In the genomic region with DNA sequence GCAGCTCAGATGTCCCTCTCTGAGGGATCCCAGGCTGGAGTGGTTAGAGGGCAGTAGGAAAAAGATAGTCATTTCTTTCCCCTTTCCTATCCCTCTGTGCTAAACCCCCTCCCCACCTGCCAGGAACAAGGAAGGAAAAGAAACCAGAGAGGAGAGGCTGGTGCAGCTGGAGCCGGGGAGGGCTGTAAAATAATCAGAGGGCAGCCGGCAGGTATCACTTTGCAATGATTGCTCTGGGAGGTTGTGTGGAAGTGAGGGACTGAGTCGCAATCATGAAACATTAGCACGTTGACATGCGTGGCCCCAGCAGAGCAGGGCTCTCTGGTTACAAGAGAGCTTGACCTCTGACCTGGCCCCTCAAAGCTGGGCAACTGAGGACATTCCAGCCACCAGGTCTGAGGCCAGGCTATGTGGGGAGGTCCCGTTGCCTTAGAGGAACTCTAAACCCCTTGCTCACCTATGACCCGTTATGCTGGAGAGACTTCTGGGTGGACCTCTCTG, we compare ENCODE assay signal across 18 cellular contexts.
DNase-seq lines count a peak whose midpoint lies in the region; ATAC-seq and TF ChIP-seq lines count a peak whose summit lies in the region.
"Had no signal": no experiment of that assay in that cellular context is flagged by ENCODE, and none has a peak within 500 bp of the region (broad histone marks: within the 10 kb centered on the region; RNA-seq: fewer than 3 reads in every experiment).

No MANE protein-coding gene starts in this region.

- H3K18ac ChIP-seq in IMR-90 (ENCODE audit: low read depth, low read length): no peak overlapping the region

- no peak overlapping the region for H2AK9ac ChIP-seq in IMR-90 (replicated peaks; ENCODE audit: low read depth, low read length, poor library complexity)

- H3K79me1 ChIP-seq in IMR-90 (ENCODE audit: low read depth in 1 of 2, low read length in 2 of 2): no peaks in the 10 kb centered on the region

- H3K9me1 ChIP-seq in IMR-90 (ENCODE audit: insufficient read depth, low read length): no peaks in the 10 kb centered on the region

- dilution Hi-C loops in IMR-90 (cut with HindIII; ENCODE audit: low sequenced_read_pairs, unreplicated experiment): no loop called here

- H3K56ac ChIP-seq in IMR-90 (ENCODE audit: extremely low read depth, insufficient read depth, low read length): no peak overlapping the region

- no peak overlapping the region for H4K5ac ChIP-seq in IMR-90 (ENCODE audit: low read depth, low read length)

- intact Hi-C loops in IMR-90 (cut with micrococcal nuclease) (no loop called here), mucosa of descending colon (cut with DNase I, micrococcal nuclease) (no loop called here), upper lobe of right lung (cut with DNase I) (no loop called here), Calu3 (cut with micrococcal nuclease; ENCODE audit: unreplicated experiment) (no loop called here)

- H3K36me3 ChIP-seq in IMR-90 (ENCODE audit: control insufficient read depth, insufficient read depth, low read length) (no peaks in the 10 kb centered on the region), mucosa of descending colon (ENCODE audit: low read depth) (no peaks in the 10 kb centered on the region), upper lobe of right lung (no peaks in the 10 kb centered on the region)
- H3K36me3 ChIP-seq: BLaER1 had no signal

- POLR2A ChIA-PET in IMR-90 (lab: Charles Lee; ENCODE audit: unreplicated experiment): no interaction called here

- H2AFZ ChIP-seq in IMR-90 (replicated peaks; ENCODE audit: low read length, poor library complexity): peak overlapping the region; percentile 19

- no peak overlapping the region; the same call in 1 of the 2 replicates for H2AK5ac ChIP-seq in IMR-90 (ENCODE audit: low read depth, low read length)

- H3K9me3 ChIP-seq in IMR-90 (ENCODE audit: control insufficient read depth, insufficient read depth, low read length) (peaks cover 5% of the 10 kb centered on the region), mucosa of descending colon (no peaks in the 10 kb centered on the region), upper lobe of right lung (no peaks in the 10 kb centered on the region)
- H3K9me3 ChIP-seq: BLaER1 had no signal

- H2BK15ac ChIP-seq in IMR-90 (ENCODE audit: low read depth, low read length): no peak overlapping the region

- no peak overlapping the region for H3K4me2 ChIP-seq in IMR-90 (ENCODE audit: low read depth, low read length)
- H3K4me2 ChIP-seq: BLaER1 had no signal

- no peak overlapping the region for H3K9ac ChIP-seq in IMR-90 (ENCODE audit: low read depth, low read length)
- H3K9ac ChIP-seq: BLaER1 had no signal

- no peak overlapping the region for H2BK20ac ChIP-seq in IMR-90 (ENCODE audit: low read depth, low read length)

- no peak overlapping the region for H2BK120ac ChIP-seq in IMR-90 (ENCODE audit: low read depth, low read length)

- no peak overlapping the region for H3K4me3 Mint-ChIP-seq in Calu3 (ENCODE audit: low read depth, unreplicated experiment)
- H3K4me3 Mint-ChIP-seq: B cell; CD4-positive, CD25-positive, alpha-beta regulatory T cell; CD8-positive, alpha-beta T cell had no signal

- no peak overlapping the region for H3K14ac ChIP-seq in IMR-90 (replicated peaks; ENCODE audit: low read depth, low read length)

- DNase-seq in IMR-90 (no peak), cerebellar cortex (ENCODE audit: low spot score) (peak; percentile 7), mucosa of descending colon (peak in 1 of 3 donors; percentile 29), upper lobe of right lung (no peak), Calu3 (no peak), pons (ENCODE audit: low spot score) (no peak)
- DNase-seq: CD4-positive, CD25-positive, alpha-beta regulatory T cell; CD8-positive, alpha-beta T cell; DMS53; DMS79 treated with DMSO at 0.1 percent for 48 hours; GF-D8; GOT3; H7; HCEC 1CT had no signal

- H3K4ac ChIP-seq in IMR-90 (ENCODE audit: low read depth, low read length): no peak overlapping the region

- no peak overlapping the region for H3K27ac Mint-ChIP-seq in Calu3 (ENCODE audit: unreplicated experiment)
- H3K27ac Mint-ChIP-seq: B cell; CD4-positive, CD25-positive, alpha-beta regulatory T cell; CD8-positive, alpha-beta T cell had no signal

- no CpG with 5 or more reads among the region's 7 CpGs for WGBS in IMR-90 (ENCODE audit: extremely low coverage in 2 of 2, insufficient read length in 1 of 2), 2 experiments

- no peaks in the 10 kb centered on the region for H3K27me3 ChIP-seq in IMR-90 (ENCODE audit: control insufficient read depth, insufficient read depth, low read length)
- H3K27me3 ChIP-seq in upper lobe of right lung: no peaks in the 10 kb centered on the region
- H3K27me3 ChIP-seq: BLaER1 had no signal

- H4K8ac ChIP-seq in IMR-90 (ENCODE audit: low read depth in 2 of 2, low read length in 2 of 2): no peak overlapping the region

- no peak overlapping the region for H3K27ac ChIP-seq in IMR-90 (ENCODE audit: insufficient read depth, low read length)
- H3K27ac ChIP-seq in upper lobe of right lung: no peak overlapping the region
- H3K27ac ChIP-seq: BLaER1, C4-2B had no signal

- peaks cover 7% of the 10 kb centered on the region for H3K4me1 Mint-ChIP-seq in Calu3 (ENCODE audit: low read depth, unreplicated experiment)
- H3K4me1 Mint-ChIP-seq: B cell; CD4-positive, CD25-positive, alpha-beta regulatory T cell had no signal

- no peaks in the 10 kb centered on the region for H3K36me3 Mint-ChIP-seq in Calu3 (ENCODE audit: insufficient read depth, unreplicated experiment)
- H3K36me3 Mint-ChIP-seq: CD4-positive, CD25-positive, alpha-beta regulatory T cell; CD8-positive, alpha-beta T cell had no signal

- no peak overlapping the region for H3K23ac ChIP-seq in IMR-90 (ENCODE audit: low read depth, low read length)

- in situ Hi-C loops in IMR-90 (cut with MboI; ENCODE audit: low sequenced_read_pairs): no loop called here

- no peaks in the 10 kb centered on the region for H4K20me1 ChIP-seq in IMR-90 (ENCODE audit: insufficient read depth, low read length)
- H4K20me1 ChIP-seq: BLaER1 had no signal

- CTCF ChIA-PET in IMR-90 (lab: Yijun Ruan, JAX): interaction anchor here (0.5 kb wide), 1 partner anchor 189 kb away, joined by 3 read pairs; no protein-coding TSS in a partner anchor
- CTCF ChIA-PET in Calu3 (lab: Charles Lee): no interaction called here

- no peaks in the 10 kb centered on the region for H3K9me3 Mint-ChIP-seq in Calu3 (ENCODE audit: low read depth, unreplicated experiment)
- H3K9me3 Mint-ChIP-seq: CD8-positive, alpha-beta T cell had no signal

- TF ChIP-seq POLR2A in IMR-90 (IDR thresholded peaks at IDR 0.05; ENCODE audit: low read depth, low read length): no peak

- ATAC-seq in IMR-90 (ENCODE audit: low read depth) (no peak), mucosa of descending colon (peak; percentile 58), upper lobe of right lung (peak; percentile 11), GM19395 (IDR thresholded peaks at IDR 0.05; ENCODE audit: unreplicated experiment) (no peak)
- ATAC-seq: CD8-positive, alpha-beta T cell had no signal

- no peak for TF ChIP-seq RAD21 in IMR-90 (IDR thresholded peaks at IDR 0.05; ENCODE audit: low read length)

- TF ChIP-seq CTCF in IMR-90 (conservative IDR thresholded peaks at IDR 0.05; ENCODE audit: low read depth, low read length): no peak
- TF ChIP-seq CTCF in mucosa of descending colon (IDR thresholded peaks at IDR 0.05): no peak
- no peak for TF ChIP-seq CTCF in upper lobe of right lung (IDR thresholded peaks at IDR 0.05)
- no peak for TF ChIP-seq CTCF in Calu3 (IDR thresholded peaks at IDR 0.05; ENCODE audit: unreplicated experiment)

- H2BK5ac ChIP-seq in IMR-90 (ENCODE audit: low read depth, low read length, poor library complexity, severe bottlenecking): no peak overlapping the region

- peaks cover 12% of the 10 kb centered on the region for H3K27me3 Mint-ChIP-seq in Calu3 (ENCODE audit: unreplicated experiment)
- H3K27me3 Mint-ChIP-seq: CD4-positive, CD25-positive, alpha-beta regulatory T cell had no signal

- no peak overlapping the region for H4K91ac ChIP-seq in IMR-90 (ENCODE audit: insufficient read depth, low read depth, low read length)

- H3K4me3 ChIP-seq in IMR-90 (ENCODE audit: insufficient read depth, low read depth, low read length) (no peak overlapping the region), mucosa of descending colon (no peak overlapping the region), upper lobe of right lung (no peak overlapping the region)
- H3K4me3 ChIP-seq: BLaER1 had no signal

- H3K4me1 ChIP-seq in IMR-90 (ENCODE audit: control insufficient read depth, insufficient read depth, low read length) (no peaks in the 10 kb centered on the region), mucosa of descending colon (ENCODE audit: low read depth) (no peaks in the 10 kb centered on the region), upper lobe of right lung (no peaks in the 10 kb centered on the region)
- H3K4me1 ChIP-seq: BLaER1 had no signal

- BruUV-seq in IMR-90 (replicated peaks; lab: Mats Ljungman, UMichigan): no TSS peak
- no TSS peak for BruUV-seq in Calu3 (replicated peaks; lab: Mats Ljungman, UMichigan)

TF ChIP-seq in IMR-90, 13 proteins besides CTCF, POLR2A, EP300 and RAD21:
- TF ChIP-seq CEBPB (IDR thresholded peaks at IDR 0.05; ENCODE audit: low read depth, low read length) (no peak), MXI1 (IDR thresholded peaks at IDR 0.05; ENCODE audit: borderline replicate concordance, low read depth, low read length) (no peak), RCOR1 (IDR thresholded peaks at IDR 0.05; ENCODE audit: insufficient replicate concordance, low read length) (no peak), FOS (IDR thresholded peaks at IDR 0.05; ENCODE audit: low read depth, low read length) (no peak)

Comparison
In these comparisons a context has a peak if more than half of its experiments do, and no peak if none do; other contexts are left out.
1. ATAC-seq: peak in mucosa of descending colon (single experiment) and upper lobe of right lung (single experiment); none in IMR-90 (single experiment) and GM19395 (single experiment).